ENCODE assay signal across 2 cellular contexts in genomic region chr1:35226546-35226945, GRCh38.
TF ChIP-seq lines count a peak whose summit lies in the region.

No MANE protein-coding gene starts in this region.

TF ChIP-seq in IMR-90, 13 proteins besides CTCF, POLR2A, EP300 and RAD21:
- TF ChIP-seq CEBPB (IDR thresholded peaks at IDR 0.05; ENCODE audit: low read depth, low read length) (peak; percentile 24; the same call in 1 of the 2 replicates), MXI1 (IDR thresholded peaks at IDR 0.05; ENCODE audit: borderline replicate concordance, low read depth, low read length) (no peak)

TF ChIP-seq in K562, 482 proteins besides CTCF, POLR2A, EP300 and RAD21:
- TF ChIP-seq CEBPG (CRISPR knock-in tag; IDR thresholded peaks at IDR 0.05), result no peak
- TF ChIP-seq CEBPG (tag; conservative IDR thresholded peaks at IDR 0.05 in 1 of 2, IDR thresholded peaks at IDR 0.05 in 1 of 2), result peak; percentile 42 to 71; a peak in 3 of 4 replicates
- no peak for TF ChIP-seq SETDB1 (IDR thresholded peaks at IDR 0.05; ENCODE audit: low read length)
- TF ChIP-seq, protein P1, sequence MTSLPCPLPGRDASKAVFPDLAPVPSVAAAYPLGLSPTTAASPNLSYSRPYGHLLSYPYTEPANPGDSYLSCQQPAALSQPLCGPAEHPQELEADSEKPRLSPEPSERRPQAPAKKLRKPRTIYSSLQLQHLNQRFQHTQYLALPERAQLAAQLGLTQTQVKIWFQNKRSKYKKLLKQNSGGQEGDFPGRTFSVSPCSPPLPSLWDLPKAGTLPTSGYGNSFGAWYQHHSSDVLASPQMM (CRISPR knock-in tag; IDR thresholded peaks at IDR 0.05), result no peak
